12 cellular contexts compared by ENCODE assay signal in the genomic region with DNA sequence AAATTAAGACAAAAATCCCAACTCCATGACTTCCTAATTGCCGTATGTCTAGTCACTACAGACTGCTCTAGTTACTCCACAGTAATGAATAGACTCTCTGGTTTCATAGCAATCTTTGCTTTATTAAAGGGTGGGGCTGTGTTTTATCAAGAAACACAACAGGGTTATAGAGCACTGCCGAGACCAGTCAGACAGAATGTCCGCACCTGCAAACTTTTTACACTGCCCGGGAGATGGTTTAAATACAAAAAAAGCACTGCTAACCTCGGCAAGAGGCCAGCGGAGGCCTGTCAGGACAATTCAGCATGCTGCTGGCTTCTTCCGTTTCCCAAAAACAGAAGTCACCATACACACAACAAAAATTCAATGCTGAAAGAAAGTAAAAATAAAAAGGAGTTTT.
DNase-seq lines count a peak whose midpoint lies in the region; ATAC-seq lines count a peak whose summit lies in the region.
"Had no signal": no experiment of that assay in that cellular context is flagged by ENCODE, and none has a peak within 500 bp of the region (broad histone marks: within the 10 kb centered on the region; RNA-seq: fewer than 3 reads in every experiment).

No MANE protein-coding gene starts in this region.

- H3K4me3 ChIP-seq in esophagus (ENCODE audit: low read depth in 1 of 2, low read length in 2 of 2) = no peak overlapping the region
- H3K4me3 ChIP-seq in naive thymus-derived CD4-positive, alpha-beta T cell (ENCODE audit: low read length) = no peak overlapping the region
- H3K4me3 ChIP-seq: lung had no signal

- H3K27ac ChIP-seq in esophagus (ENCODE audit: low read depth in 2 of 2, low read length in 1 of 2) = peak overlapping the region; percentile 80 to 87
- H3K27ac ChIP-seq in naive thymus-derived CD4-positive, alpha-beta T cell (ENCODE audit: low read depth, low read length) = no peak overlapping the region

- H3K36me3 ChIP-seq in esophagus (ENCODE audit: control insufficient read depth in 2 of 2, insufficient read depth in 2 of 2, low read length in 1 of 2) = peaks cover 0 to 9% of the 10 kb centered on the region in 2 donors
- peaks cover 3 to 57% (median 10%) of the 10 kb centered on the region in 3 experiments for H3K36me3 ChIP-seq in naive thymus-derived CD4-positive, alpha-beta T cell (ENCODE audit: control insufficient read depth in 2 of 3, insufficient read depth in 3 of 3, low read length in 3 of 3)

- H3K27ac Mint-ChIP-seq in activated T-cell treated with anti-CD3 and anti-CD28 coated beads, Interleukin-2, amount 50 U/mL, for 24 hours = peak overlapping the region; percentile 12
- H3K27ac Mint-ChIP-seq in naive thymus-derived CD4-positive, alpha-beta T cell = peak overlapping the region in 2 of 9 donors; percentile 38 to 63

- intact Hi-C loops in naive thymus-derived CD4-positive, alpha-beta T cell (cut with micrococcal nuclease) = no loop called here

- no peaks in the 10 kb centered on the region for H3K9me3 Mint-ChIP-seq in activated T-cell treated with anti-CD3 and anti-CD28 coated beads, Interleukin-2, amount 50 U/mL, for 24 hours
- H3K9me3 Mint-ChIP-seq in naive thymus-derived CD4-positive, alpha-beta T cell = no peaks in the 10 kb centered on the region
- H3K9me3 Mint-ChIP-seq: activated naive CD4-positive, alpha-beta T cell treated with anti-CD3 and anti-CD28 coated beads, Interleukin-2, amount 50 U/mL, for 72 hours had no signal

- ATAC-seq in naive thymus-derived CD4-positive, alpha-beta T cell = peak; percentile 40
- ATAC-seq in HG03175 (IDR thresholded peaks at IDR 0.05; ENCODE audit: unreplicated experiment) = no peak
- ATAC-seq: activated naive CD4-positive, alpha-beta T cell treated with anti-CD3 and anti-CD28 coated beads, Interleukin-2, amount 50 U/mL, for 72 hours had no signal

- no peaks in the 10 kb centered on the region for H3K9me3 ChIP-seq in esophagus (ENCODE audit: control insufficient read depth in 2 of 2, insufficient read depth in 1 of 2, low read depth in 1 of 2, low read length in 1 of 2)
- no peaks in the 10 kb centered on the region for H3K9me3 ChIP-seq in naive thymus-derived CD4-positive, alpha-beta T cell (ENCODE audit: control insufficient read depth in 2 of 3, low read length in 3 of 3)

- H3K4me3 Mint-ChIP-seq in activated T-cell treated with anti-CD3 and anti-CD28 coated beads, Interleukin-2, amount 50 U/mL, for 24 hours = no peak overlapping the region
- H3K4me3 Mint-ChIP-seq in naive thymus-derived CD4-positive, alpha-beta T cell = no peak overlapping the region

- H3K36me3 Mint-ChIP-seq in activated T-cell treated with anti-CD3 and anti-CD28 coated beads, Interleukin-2, amount 50 U/mL, for 24 hours (ENCODE audit: low read depth) = peaks cover 92% of the 10 kb centered on the region
- H3K36me3 Mint-ChIP-seq in naive thymus-derived CD4-positive, alpha-beta T cell = peaks cover 5 to 60% (median 47%) of the 10 kb centered on the region in 5 donors

- H3K27me3 ChIP-seq in esophagus (ENCODE audit: control insufficient read depth in 1 of 2, insufficient read depth in 2 of 2, low read length in 2 of 2) = no peaks in the 10 kb centered on the region
- H3K27me3 ChIP-seq in naive thymus-derived CD4-positive, alpha-beta T cell (ENCODE audit: control insufficient read depth in 2 of 2, insufficient read depth in 2 of 2, low read length in 2 of 2) = no peaks in the 10 kb centered on the region

- CTCF ChIA-PET in naive thymus-derived CD4-positive, alpha-beta T cell (lab: Charles Lee) = no interaction called here

- no peak for DNase-seq in activated T-cell treated with anti-CD3 and anti-CD28 coated beads, Interleukin-2, amount 50 U/mL, for 24 hours
- DNase-seq in activated T-cell treated with anti-CD3 and anti-CD28 coated beads, Interleukin-2, amount 50 U/mL, for 48 hours = no peak
- no peak for DNase-seq in naive thymus-derived CD4-positive, alpha-beta T cell
- peak; percentile 77 for DNase-seq in ureter (ENCODE audit: low spot score)
- DNase-seq in DMS153 treated with DMSO at 0.1 percent for 48 hours (lab: John Stamatoyannopoulos, UW; ENCODE audit: unreplicated experiment) = no peak
- no peak for DNase-seq in glomerular visceral epithelial cell (ENCODE audit: extremely low spot score)
- DNase-seq: NCI-H146; stimulated activated naive CD4-positive, alpha-beta T cell treated with Interleukin-2 at 50 U/mL for 16 hours had no signal

- H3K4me1 Mint-ChIP-seq in activated T-cell treated with anti-CD3 and anti-CD28 coated beads, Interleukin-2, amount 50 U/mL, for 24 hours (ENCODE audit: low read depth) = peaks cover 60% of the 10 kb centered on the region
- H3K4me1 Mint-ChIP-seq in naive thymus-derived CD4-positive, alpha-beta T cell = peaks cover 28 to 54% (median 42%) of the 10 kb centered on the region in 7 donors

- peaks cover 2 to 5% of the 10 kb centered on the region in 2 donors for H3K4me1 ChIP-seq in esophagus (ENCODE audit: control insufficient read depth in 2 of 2, insufficient read depth in 2 of 2, low read length in 1 of 2)
- H3K4me1 ChIP-seq in naive thymus-derived CD4-positive, alpha-beta T cell (ENCODE audit: control insufficient read depth in 2 of 2, insufficient read depth in 2 of 2, low read length in 2 of 2) = peaks cover 13 to 26% of the 10 kb centered on the region in 2 donors

- 31 to 43% methylated on average over 7 of the region's 7 CpGs for WGBS in esophagus, 2 donors

- H3K27me3 Mint-ChIP-seq in activated T-cell treated with anti-CD3 and anti-CD28 coated beads, Interleukin-2, amount 50 U/mL, for 24 hours = no peaks in the 10 kb centered on the region
- H3K27me3 Mint-ChIP-seq in naive thymus-derived CD4-positive, alpha-beta T cell = no peaks in the 10 kb centered on the region

- POLR2A ChIA-PET in naive thymus-derived CD4-positive, alpha-beta T cell (lab: Charles Lee) = interaction anchor here (1.1 kb wide), 1 partner anchor 130 kb away, joined by 3 read pairs; no protein-coding TSS in a partner anchor
